Comparison of ENCODE assay signal across 9 cellular contexts in the genomic region with DNA sequence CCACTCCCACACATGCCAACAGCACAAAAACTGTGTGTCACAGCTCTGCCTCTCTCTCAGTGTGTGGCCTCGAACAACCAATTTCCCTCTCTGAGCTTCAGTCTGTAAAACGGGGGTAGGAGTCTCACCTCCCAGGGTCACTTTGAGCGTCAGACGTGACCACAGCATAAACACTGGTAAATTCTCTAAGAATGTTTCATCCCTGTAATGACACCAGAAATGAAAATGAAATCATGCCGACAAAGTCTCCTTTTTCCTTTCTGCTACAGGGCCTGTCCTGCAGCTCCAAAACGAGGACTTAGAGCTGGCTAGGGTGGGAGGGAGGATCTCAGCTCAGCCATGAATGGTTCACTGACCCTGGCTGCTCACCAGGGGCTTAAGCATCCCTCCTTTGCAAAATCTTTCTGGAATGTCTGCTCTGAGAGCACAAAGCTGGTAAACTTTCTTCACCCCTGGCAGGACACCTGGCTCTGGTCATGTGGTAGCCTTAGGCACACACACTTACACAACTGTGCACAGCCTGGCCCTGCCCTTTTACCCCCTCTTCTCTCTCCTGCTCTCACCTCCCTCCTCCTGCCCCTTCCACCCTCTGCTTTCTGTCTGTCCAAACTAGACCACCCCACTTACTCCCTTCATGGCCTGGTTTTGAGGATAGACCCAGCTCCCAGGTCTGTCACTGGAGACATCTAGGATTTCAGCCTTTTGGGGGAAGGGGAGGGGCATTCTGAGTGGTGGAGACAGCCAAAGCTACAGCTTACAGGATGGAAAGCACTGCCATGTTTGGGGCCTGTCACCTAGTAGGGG. TPM values are rescaled to one million over a fixed set of nuclear protein-coding genes. Genes with fewer than 3 reads are reported as not detected.
DNase-seq lines count a peak whose midpoint lies in the region; ATAC-seq and TF ChIP-seq lines count a peak whose summit lies in the region.
"Had no signal": no experiment of that assay in that cellular context is flagged by ENCODE, and none has a peak within 500 bp of the region (broad histone marks: within the 10 kb centered on the region; RNA-seq: fewer than 3 reads in every experiment).

No MANE protein-coding gene starts in this region.

- no peak overlapping the region for H3K4me3 ChIP-seq in Caco-2 (ENCODE audit: low read depth, low read length)
- no peak overlapping the region for H3K4me3 ChIP-seq in Peyer's patch

- H3K4me1 ChIP-seq in Caco-2 (peaks cover 52% of the 10 kb centered on the region), Peyer's patch (peaks cover 7 to 75% (median 24%) of the 10 kb centered on the region in 4 donors)

- H3K36me3 ChIP-seq in Caco-2 (ENCODE audit: control insufficient read depth, insufficient read depth, low read length) (no peaks in the 10 kb centered on the region), Peyer's patch (no peaks in the 10 kb centered on the region)

- H3K27ac Mint-ChIP-seq in Caco-2 (ENCODE audit: unreplicated experiment) (peak overlapping the region; percentile 72), progenitor cell of endocrine pancreas (peak overlapping the region; percentile 67)

- peaks cover 9% of the 10 kb centered on the region for H3K9me3 Mint-ChIP-seq in Caco-2 (ENCODE audit: unreplicated experiment)
- H3K9me3 Mint-ChIP-seq in progenitor cell of endocrine pancreas (ENCODE audit: low read depth), result no peaks in the 10 kb centered on the region

- H3K27ac ChIP-seq in Peyer's patch, result peak overlapping the region; percentile 46 to 93 (median 89)

- POLR2A ChIA-PET in Caco-2 (lab: Charles Lee), result interaction anchor here (1.2 to 1.9 kb wide), 3 partner anchors 11 to 14 kb away, joined by 3 to 8 read pairs (median 5); partner anchors contain the start of gene TSKU

- H3K9me3 ChIP-seq in Caco-2, result no peaks in the 10 kb centered on the region; the same call in 1 of the 2 replicates
- no peaks in the 10 kb centered on the region for H3K9me3 ChIP-seq in Peyer's patch

- DNase-seq in Caco-2 (peak; percentile 83 to 86), Peyer's patch (peak in 2 of 3 donors; percentile 65 to 78), fibroblast of gingiva (ENCODE audit: low read depth) (peak; percentile 94), progenitor cell of endocrine pancreas (ENCODE audit: low spot score, unreplicated experiment) (no peak), GM13976 (ENCODE audit: low spot score) (no peak)
- DNase-seq: NK-92 treated with Interleukin-12 subunit alpha and Interleukin-12 subunit beta, amount 100 ng/mL, for 24 hours had no signal

- H3K4me3 Mint-ChIP-seq in Caco-2 (ENCODE audit: unreplicated experiment) (peak overlapping the region; percentile 6), progenitor cell of endocrine pancreas (ENCODE audit: low read depth) (no peak overlapping the region)

- intact Hi-C loops in Caco-2 (cut with micrococcal nuclease; ENCODE audit: unreplicated experiment), result loop anchor here (2.0 kb wide), 1 partner anchor 26 kb away; no protein-coding TSS in a partner anchor

- H3K27me3 Mint-ChIP-seq in Caco-2 (ENCODE audit: insufficient read depth, unreplicated experiment), result no peaks in the 10 kb centered on the region
- peaks cover 8% of the 10 kb centered on the region for H3K27me3 Mint-ChIP-seq in progenitor cell of endocrine pancreas

- TF ChIP-seq CTCF in Caco-2 (IDR thresholded peaks at IDR 0.05; ENCODE audit: insufficient read depth in 1 of 2, low read depth in 1 of 2, low read length in 1 of 2, severe bottlenecking in 1 of 2, unreplicated experiment in 1 of 2) (no peak), Peyer's patch (IDR thresholded peaks at IDR 0.05) (no peak), progenitor cell of endocrine pancreas (IDR thresholded peaks at IDR 0.05; ENCODE audit: unreplicated experiment) (no peak), GM13976 (IDR thresholded peaks at IDR 0.05; ENCODE audit: borderline replicate concordance, control extremely low read depth, extremely low read depth, insufficient read depth, missing control alignments) (no peak)

- peaks cover 11% of the 10 kb centered on the region for H3K36me3 Mint-ChIP-seq in Caco-2 (ENCODE audit: insufficient read depth, unreplicated experiment)
- no peaks in the 10 kb centered on the region for H3K36me3 Mint-ChIP-seq in progenitor cell of endocrine pancreas (ENCODE audit: insufficient read depth)

- H3K27me3 ChIP-seq in Caco-2 (replicated peaks; ENCODE audit: control insufficient read depth, insufficient read depth, low read length) (no peaks in the 10 kb centered on the region), Peyer's patch (no peaks in the 10 kb centered on the region)

- ATAC-seq in HG02763 (IDR thresholded peaks at IDR 0.05; ENCODE audit: unreplicated experiment), result no peak
- ATAC-seq in GM19035 (IDR thresholded peaks at IDR 0.05; ENCODE audit: unreplicated experiment), result no peak
- no peak for ATAC-seq in GM18505 (IDR thresholded peaks at IDR 0.05; ENCODE audit: unreplicated experiment)

- TSS peak; percentile 61 for BruUV-seq in Caco-2 (replicated peaks; lab: Mats Ljungman, UMichigan)

- CTCF ChIA-PET in Caco-2 (lab: Charles Lee), result interaction anchor here (0.5 to 2.1 kb wide), 10 partner anchors 10 to 862 kb away, joined by 3 to 18 read pairs (median 4); no protein-coding TSS in a partner anchor

- H3K4me1 Mint-ChIP-seq in Caco-2 (ENCODE audit: low read depth, unreplicated experiment) (peaks cover 51% of the 10 kb centered on the region), progenitor cell of endocrine pancreas (ENCODE audit: low read depth) (peaks cover 24% of the 10 kb centered on the region)

- in situ Hi-C loops in GM13976 (cut with MboI; ENCODE audit: low sequenced_read_pairs, unreplicated experiment), result no loop called here

- TF ChIP-seq POLR2A in Peyer's patch (IDR thresholded peaks at IDR 0.05), result no peak
- no peak for TF ChIP-seq POLR2A in GM18505 (IDR thresholded peaks at IDR 0.05; ENCODE audit: borderline replicate concordance, extremely low read depth, insufficient read depth, insufficient read length)

RNA-seq across cellular contexts. Expression of gene TSKU, which starts 12.3 kb away (rescaled TPM):
- total RNA-seq in Caco-2 (2022) (38.6 and 40.6 TPM in 2 replicates), Peyer's patch (100 to 1,000 TPM in 2 of 4 donors, 10 to 100 TPM in 2; 27.2 to 152 (median 87.2) TPM), progenitor cell of endocrine pancreas (27.1 and 29.8 TPM in 2 replicates)

Comparison
In these comparisons a context has a peak if more than half of its experiments do, and no peak if none do; other contexts are left out.
1. DNase-seq: peak in Caco-2 (2 of 2), Peyer's patch (2 of 3) and fibroblast of gingiva (single experiment); none in progenitor cell of endocrine pancreas (single experiment) and GM13976 (single experiment).